Comparison of ENCODE assay signal across 16 cellular contexts in the genomic region with DNA sequence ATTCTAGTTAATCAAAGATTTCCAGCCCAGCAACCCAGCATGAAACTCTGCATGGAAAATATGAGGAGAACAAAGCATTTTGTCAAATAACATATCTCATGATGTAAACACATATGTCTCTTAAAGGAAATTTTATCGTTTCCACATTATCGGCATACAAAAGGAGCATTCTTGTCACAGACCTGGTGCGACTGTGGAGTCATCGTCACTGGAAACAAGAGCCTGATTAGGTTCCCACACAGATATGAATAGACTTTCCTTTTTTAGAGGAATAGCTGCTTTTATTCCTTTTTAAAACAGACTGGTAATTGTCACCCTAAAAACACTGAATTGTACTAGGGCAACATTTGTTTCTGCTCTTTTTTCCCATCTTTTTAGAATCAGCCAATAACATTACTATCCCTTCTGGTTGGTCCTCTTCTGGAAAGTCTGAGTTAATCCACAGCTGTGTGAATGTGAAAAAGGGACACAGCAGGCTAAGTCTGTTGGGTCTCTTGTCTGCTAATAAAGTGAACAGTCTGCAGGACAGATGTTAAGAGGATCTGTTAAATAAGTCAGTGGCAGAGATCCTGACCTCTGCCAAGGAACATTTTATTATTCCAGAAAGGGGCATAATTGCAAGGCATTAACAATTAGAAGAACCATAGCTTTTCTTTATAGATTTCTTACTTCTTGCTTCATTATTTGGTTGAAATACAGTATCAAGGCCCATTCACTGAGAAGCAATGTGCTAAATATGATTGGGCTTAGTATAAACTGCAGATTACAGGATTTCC.
DNase-seq lines count a peak whose midpoint lies in the region; ATAC-seq and TF ChIP-seq lines count a peak whose summit lies in the region.
"Had no signal": no experiment of that assay in that cellular context is flagged by ENCODE, and none has a peak within 500 bp of the region (broad histone marks: within the 10 kb centered on the region; RNA-seq: fewer than 3 reads in every experiment).

No MANE protein-coding gene starts in this region.

- no peak for TF ChIP-seq POLR2A in body of pancreas (IDR thresholded peaks at IDR 0.05)

- H3K9me3 ChIP-seq in mesodermal cell (ENCODE audit: control insufficient read depth, low read length) (no peaks in the 10 kb centered on the region), body of pancreas (no peaks in the 10 kb centered on the region)
- H3K9me3 ChIP-seq: neutrophil had no signal

- H3K27ac ChIP-seq in mesodermal cell (ENCODE audit: low read depth, low read length, severe bottlenecking) = peak overlapping the region; percentile 82
- H3K27ac ChIP-seq in body of pancreas = peak overlapping the region in 2 of 4 donors; percentile 2 to 17
- H3K27ac ChIP-seq: neutrophil, RWPE1, skin epidermis had no signal

- H3K4me3 ChIP-seq in LNCaP clone FGC (ENCODE audit: low read depth, low read length) (no peak overlapping the region), mesodermal cell (ENCODE audit: extremely low read depth, insufficient read depth, low read length, poor library complexity, severe bottlenecking) (no peak overlapping the region), body of pancreas (no peak overlapping the region)
- H3K4me3 ChIP-seq: skin epidermis had no signal

- no peak for TF ChIP-seq CTCF in LNCaP clone FGC (IDR thresholded peaks at IDR 0.05; ENCODE audit: control insufficient read depth, extremely low read depth, insufficient read depth)
- no peak for TF ChIP-seq CTCF in body of pancreas (IDR thresholded peaks at IDR 0.05)

- H3K36me3 ChIP-seq in mesodermal cell (ENCODE audit: control insufficient read depth, insufficient read depth, low read length) (no peaks in the 10 kb centered on the region), body of pancreas (replicated peaks in 1 of 2; ENCODE audit: insufficient read depth in 1 of 2, low read depth in 2 of 2) (no peaks in the 10 kb centered on the region)
- H3K36me3 ChIP-seq: neutrophil had no signal

- no peaks in the 10 kb centered on the region for H3K4me1 ChIP-seq in mesodermal cell (ENCODE audit: control insufficient read depth, insufficient read depth, low read length, poor library complexity, severe bottlenecking)
- H3K4me1 ChIP-seq in body of pancreas = peaks cover 10% of the 10 kb centered on the region

- H3K27me3 ChIP-seq in body of pancreas = no peaks in the 10 kb centered on the region
- H3K27me3 ChIP-seq: neutrophil had no signal

- intact Hi-C loops in body of pancreas (cut with DNase I) = no loop called here

- ATAC-seq in GM21447 (IDR thresholded peaks at IDR 0.05; ENCODE audit: unreplicated experiment) (no peak), body of pancreas (no peak)

- WGBS in mesodermal cell (ENCODE audit: insufficient coverage in 2 of 2), 2 experiments = 84 to 90% methylated on average over 4 of the region's 4 CpGs
- WGBS in body of pancreas, 2 donors = 17 to 29% methylated on average over 4 of the region's 4 CpGs

- DNase-seq in COLO829 (ENCODE audit: low spot score) (peak; percentile 74), LNCaP clone FGC (ENCODE audit: low read depth) (peak; percentile 2), NCI-H82 treated with DMSO at 0.1 percent for 48 hours (lab: John Stamatoyannopoulos, UW; ENCODE audit: unreplicated experiment) (peak; percentile 44), body of pancreas (no peak), iPS-NIHi7 (ENCODE audit: extremely low spot score) (no peak)
- DNase-seq: activated CD4-positive, alpha-beta T cell treated with anti-CD3 and anti-CD28 coated beads for 48 hours; activated naive CD8-positive, alpha-beta T cell treated with anti-CD3 and anti-CD28 coated beads, Interleukin-2, amount 10 ng/mL, durations not matched to agents 7 days and 5 days; central memory CD4-positive, alpha-beta T cell; DMS79; NCI-H526 treated with DMSO at 0.1 percent for 48 hours; stimulated activated naive CD4-positive, alpha-beta T cell treated with Interleukin-2 at 50 U/mL for 16 hours had no signal

Comparison
In these comparisons a context has a peak if more than half of its experiments do, and no peak if none do; other contexts are left out.
1. DNase-seq: peak in COLO829 (single experiment), LNCaP clone FGC (single experiment) and NCI-H82 treated with DMSO at 0.1 percent for 48 hours (single experiment); none in body of pancreas (0 of 4) and iPS-NIHi7 (single experiment).